ENCODE assay signal across 9 cellular contexts in the genomic region with DNA sequence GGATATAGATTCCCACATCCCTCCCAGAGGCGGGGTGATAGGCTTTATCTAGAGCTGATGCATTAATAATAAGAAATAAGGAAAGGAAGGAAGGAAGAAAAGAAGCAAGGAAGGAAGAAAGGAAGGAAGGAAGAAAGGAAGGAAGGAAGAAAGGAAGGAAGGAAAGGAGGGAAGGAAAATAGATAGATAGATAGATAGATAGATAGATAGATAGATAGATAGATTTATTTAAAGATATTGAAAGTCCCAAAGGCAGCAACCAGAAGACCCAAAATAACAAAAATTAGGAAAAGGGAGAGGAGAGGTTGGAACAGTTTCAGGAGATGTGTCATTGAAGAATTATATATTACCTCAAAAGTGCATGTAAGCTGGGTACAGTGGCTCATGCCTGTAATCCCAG. TPM values are rescaled to one million over a fixed set of nuclear protein-coding genes. Genes with fewer than 3 reads are reported as not detected.
"Had no signal": no experiment of that assay in that cellular context is flagged by ENCODE, and none has a peak within 500 bp of the region (broad histone marks: within the 10 kb centered on the region; RNA-seq: fewer than 3 reads in every experiment).

No MANE protein-coding gene starts in this region.

- ATAC-seq: HepG2 had no signal

- H3K4me3 Mint-ChIP-seq: GM23338, H9, HFFc6, IgD-negative memory B cell had no signal

- H3K27ac ChIP-seq: HL-60 had no signal

- H3K27ac Mint-ChIP-seq: GM23338, HFFc6, IgD-negative memory B cell had no signal

- H3K4me2 ChIP-seq: GM23338 had no signal

- H3K9me3 Mint-ChIP-seq: GM23338, H9, HFFc6, IgD-negative memory B cell had no signal

- DNase-seq: H9, HCEC 1CT, HFFc6, KG1 had no signal

- H3K4me1 Mint-ChIP-seq: IgD-negative memory B cell had no signal

- H3K36me3 Mint-ChIP-seq: IgD-negative memory B cell had no signal

- H3K4me3 ChIP-seq: GM23338 had no signal

RNA-seq across cellular contexts. Expression of gene SLC26A9, which starts 12.2 kb away (rescaled TPM):
- total RNA-seq: GM23338, H1, H9, HFFc6 had no signal

RNA-seq across cellular contexts. Expression of gene RAB7B, which starts 47.7 kb away (rescaled TPM):
- total RNA-seq: GM23338, H1 had no signal
